1 cellular context compared by ENCODE assay signal in the genomic region with DNA sequence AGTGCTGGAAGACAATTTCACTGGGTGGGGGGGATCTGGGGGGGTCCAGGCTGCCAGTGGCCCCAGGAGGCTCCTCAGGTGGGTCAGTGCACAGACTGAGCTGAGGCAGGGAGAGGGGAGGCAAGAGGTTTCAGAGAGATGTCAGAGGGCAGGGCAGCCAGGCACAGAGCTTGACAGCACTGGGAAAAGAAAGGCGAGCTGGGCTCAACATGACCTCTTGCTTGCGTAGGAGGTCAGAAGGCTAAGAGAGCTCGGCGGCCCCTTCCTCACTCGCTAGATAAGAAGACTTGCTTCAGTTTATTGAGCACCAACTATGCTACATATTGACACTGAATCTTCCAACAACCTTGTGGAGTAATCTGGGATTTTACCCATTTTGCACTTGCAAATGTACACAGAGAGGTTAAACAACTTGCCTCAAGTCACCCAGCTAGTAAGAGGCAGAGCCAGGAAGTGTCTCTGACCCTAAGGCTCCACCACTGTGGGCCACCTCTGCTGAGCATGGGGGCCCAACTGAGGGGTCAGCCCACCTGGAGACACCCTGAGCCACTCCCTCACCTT.
TF ChIP-seq lines count a peak whose summit lies in the region.

No MANE protein-coding gene starts in this region.

TF ChIP-seq in GM12878, 131 proteins besides CTCF, POLR2A, EP300 and RAD21:
- TF ChIP-seq SIN3A (IDR thresholded peaks at IDR 0.05; ENCODE audit: low read depth, low read length) (no peak), POLR2AphosphoS2 (IDR thresholded peaks at IDR 0.05; ENCODE audit: low read depth, low read length) (no peak), NRF1 (conservative IDR thresholded peaks at IDR 0.05; ENCODE audit: low read depth, low read length) (no peak), CBX3 (IDR thresholded peaks at IDR 0.05; ENCODE audit: borderline replicate concordance, low read depth) (no peak), TBL1XR1 (IDR thresholded peaks at IDR 0.05; ENCODE audit: low read depth, low read length) (no peak), ZZZ3 (IDR thresholded peaks at IDR 0.05; ENCODE audit: control insufficient read depth, insufficient read length, low read depth) (no peak), CREB1 (IDR thresholded peaks at IDR 0.05; ENCODE audit: low read depth) (no peak), PML (IDR thresholded peaks at IDR 0.05; ENCODE audit: low read length) (no peak), TAF1 (IDR thresholded peaks at IDR 0.05; ENCODE audit: borderline replicate concordance, low read depth, low read length) (no peak), RAD51 (IDR thresholded peaks at IDR 0.05) (no peak), ASH2L (IDR thresholded peaks at IDR 0.05; ENCODE audit: borderline replicate concordance, low read depth) (no peak), CHD1 (IDR thresholded peaks at IDR 0.05; ENCODE audit: low read depth, low read length) (no peak), CBFB (IDR thresholded peaks at IDR 0.05; ENCODE audit: low read depth) (no peak), HDAC6 (IDR thresholded peaks at IDR 0.05; ENCODE audit: unreplicated experiment) (no peak), HDAC2 (IDR thresholded peaks at IDR 0.05) (no peak)
- TF ChIP-seq, protein P1, sequence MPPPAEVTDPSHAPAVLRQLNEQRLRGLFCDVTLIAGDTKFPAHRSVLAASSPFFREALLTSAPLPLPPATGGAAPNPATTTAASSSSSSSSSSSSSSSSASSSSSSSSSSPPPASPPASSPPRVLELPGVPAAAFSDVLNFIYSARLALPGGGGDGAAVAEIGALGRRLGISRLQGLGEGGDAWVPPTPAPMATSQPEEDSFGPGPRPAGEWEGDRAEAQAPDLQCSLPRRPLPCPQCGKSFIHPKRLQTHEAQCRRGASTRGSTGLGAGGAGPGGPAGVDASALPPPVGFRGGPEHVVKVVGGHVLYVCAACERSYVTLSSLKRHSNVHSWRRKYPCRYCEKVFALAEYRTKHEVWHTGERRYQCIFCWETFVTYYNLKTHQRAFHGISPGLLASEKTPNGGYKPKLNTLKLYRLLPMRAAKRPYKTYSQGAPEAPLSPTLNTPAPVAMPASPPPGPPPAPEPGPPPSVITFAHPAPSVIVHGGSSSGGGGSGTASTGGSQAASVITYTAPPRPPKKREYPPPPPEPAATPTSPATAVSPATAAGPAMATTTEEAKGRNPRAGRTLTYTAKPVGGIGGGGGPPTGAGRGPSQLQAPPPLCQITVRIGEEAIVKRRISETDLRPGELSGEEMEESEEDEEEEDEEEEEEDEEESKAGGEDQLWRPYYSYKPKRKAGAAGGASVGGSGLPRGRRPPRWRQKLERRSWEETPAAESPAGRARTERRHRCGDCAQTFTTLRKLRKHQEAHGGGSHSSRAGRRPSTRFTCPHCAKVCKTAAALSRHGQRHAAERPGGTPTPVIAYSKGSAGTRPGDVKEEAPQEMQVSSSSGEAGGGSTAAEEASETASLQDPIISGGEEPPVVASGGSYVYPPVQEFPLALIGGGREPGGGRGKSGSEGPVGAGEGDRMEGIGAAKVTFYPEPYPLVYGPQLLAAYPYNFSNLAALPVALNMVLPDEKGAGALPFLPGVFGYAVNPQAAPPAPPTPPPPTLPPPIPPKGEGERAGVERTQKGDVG (CRISPR knock-in tag; IDR thresholded peaks at IDR 0.05): no peak
- TF ChIP-seq, protein P2, sequence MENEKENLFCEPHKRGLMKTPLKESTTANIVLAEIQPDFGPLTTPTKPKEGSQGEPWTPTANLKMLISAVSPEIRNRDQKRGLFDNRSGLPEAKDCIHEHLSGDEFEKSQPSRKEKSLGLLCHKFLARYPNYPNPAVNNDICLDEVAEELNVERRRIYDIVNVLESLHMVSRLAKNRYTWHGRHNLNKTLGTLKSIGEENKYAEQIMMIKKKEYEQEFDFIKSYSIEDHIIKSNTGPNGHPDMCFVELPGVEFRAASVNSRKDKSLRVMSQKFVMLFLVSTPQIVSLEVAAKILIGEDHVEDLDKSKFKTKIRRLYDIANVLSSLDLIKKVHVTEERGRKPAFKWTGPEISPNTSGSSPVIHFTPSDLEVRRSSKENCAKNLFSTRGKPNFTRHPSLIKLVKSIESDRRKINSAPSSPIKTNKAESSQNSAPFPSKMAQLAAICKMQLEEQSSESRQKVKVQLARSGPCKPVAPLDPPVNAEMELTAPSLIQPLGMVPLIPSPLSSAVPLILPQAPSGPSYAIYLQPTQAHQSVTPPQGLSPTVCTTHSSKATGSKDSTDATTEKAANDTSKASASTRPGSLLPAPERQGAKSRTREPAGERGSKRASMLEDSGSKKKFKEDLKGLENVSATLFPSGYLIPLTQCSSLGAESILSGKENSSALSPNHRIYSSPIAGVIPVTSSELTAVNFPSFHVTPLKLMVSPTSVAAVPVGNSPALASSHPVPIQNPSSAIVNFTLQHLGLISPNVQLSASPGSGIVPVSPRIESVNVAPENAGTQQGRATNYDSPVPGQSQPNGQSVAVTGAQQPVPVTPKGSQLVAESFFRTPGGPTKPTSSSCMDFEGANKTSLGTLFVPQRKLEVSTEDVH (IDR thresholded peaks at IDR 0.05; ENCODE audit: low read depth, partially characterized antibody): no peak
- TF ChIP-seq, protein P3, sequence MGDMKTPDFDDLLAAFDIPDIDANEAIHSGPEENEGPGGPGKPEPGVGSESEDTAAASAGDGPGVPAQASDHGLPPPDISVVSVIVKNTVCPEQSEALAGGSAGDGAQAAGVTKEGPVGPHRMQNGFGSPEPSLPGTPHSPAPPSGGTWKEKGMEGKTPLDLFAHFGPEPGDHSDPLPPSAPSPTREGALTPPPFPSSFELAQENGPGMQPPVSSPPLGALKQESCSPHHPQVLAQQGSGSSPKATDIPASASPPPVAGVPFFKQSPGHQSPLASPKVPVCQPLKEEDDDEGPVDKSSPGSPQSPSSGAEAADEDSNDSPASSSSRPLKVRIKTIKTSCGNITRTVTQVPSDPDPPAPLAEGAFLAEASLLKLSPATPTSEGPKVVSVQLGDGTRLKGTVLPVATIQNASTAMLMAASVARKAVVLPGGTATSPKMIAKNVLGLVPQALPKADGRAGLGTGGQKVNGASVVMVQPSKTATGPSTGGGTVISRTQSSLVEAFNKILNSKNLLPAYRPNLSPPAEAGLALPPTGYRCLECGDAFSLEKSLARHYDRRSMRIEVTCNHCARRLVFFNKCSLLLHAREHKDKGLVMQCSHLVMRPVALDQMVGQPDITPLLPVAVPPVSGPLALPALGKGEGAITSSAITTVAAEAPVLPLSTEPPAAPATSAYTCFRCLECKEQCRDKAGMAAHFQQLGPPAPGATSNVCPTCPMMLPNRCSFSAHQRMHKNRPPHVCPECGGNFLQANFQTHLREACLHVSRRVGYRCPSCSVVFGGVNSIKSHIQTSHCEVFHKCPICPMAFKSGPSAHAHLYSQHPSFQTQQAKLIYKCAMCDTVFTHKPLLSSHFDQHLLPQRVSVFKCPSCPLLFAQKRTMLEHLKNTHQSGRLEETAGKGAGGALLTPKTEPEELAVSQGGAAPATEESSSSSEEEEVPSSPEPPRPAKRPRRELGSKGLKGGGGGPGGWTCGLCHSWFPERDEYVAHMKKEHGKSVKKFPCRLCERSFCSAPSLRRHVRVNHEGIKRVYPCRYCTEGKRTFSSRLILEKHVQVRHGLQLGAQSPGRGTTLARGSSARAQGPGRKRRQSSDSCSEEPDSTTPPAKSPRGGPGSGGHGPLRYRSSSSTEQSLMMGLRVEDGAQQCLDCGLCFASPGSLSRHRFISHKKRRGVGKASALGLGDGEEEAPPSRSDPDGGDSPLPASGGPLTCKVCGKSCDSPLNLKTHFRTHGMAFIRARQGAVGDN (IDR thresholded peaks at IDR 0.05): no peak
- TF ChIP-seq, protein P4, sequence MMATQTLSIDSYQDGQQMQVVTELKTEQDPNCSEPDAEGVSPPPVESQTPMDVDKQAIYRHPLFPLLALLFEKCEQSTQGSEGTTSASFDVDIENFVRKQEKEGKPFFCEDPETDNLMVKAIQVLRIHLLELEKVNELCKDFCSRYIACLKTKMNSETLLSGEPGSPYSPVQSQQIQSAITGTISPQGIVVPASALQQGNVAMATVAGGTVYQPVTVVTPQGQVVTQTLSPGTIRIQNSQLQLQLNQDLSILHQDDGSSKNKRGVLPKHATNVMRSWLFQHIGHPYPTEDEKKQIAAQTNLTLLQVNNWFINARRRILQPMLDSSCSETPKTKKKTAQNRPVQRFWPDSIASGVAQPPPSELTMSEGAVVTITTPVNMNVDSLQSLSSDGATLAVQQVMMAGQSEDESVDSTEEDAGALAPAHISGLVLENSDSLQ (IDR thresholded peaks at IDR 0.05): no peak
- TF ChIP-seq, protein P5, sequence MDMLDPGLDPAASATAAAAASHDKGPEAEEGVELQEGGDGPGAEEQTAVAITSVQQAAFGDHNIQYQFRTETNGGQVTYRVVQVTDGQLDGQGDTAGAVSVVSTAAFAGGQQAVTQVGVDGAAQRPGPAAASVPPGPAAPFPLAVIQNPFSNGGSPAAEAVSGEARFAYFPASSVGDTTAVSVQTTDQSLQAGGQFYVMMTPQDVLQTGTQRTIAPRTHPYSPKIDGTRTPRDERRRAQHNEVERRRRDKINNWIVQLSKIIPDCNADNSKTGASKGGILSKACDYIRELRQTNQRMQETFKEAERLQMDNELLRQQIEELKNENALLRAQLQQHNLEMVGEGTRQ (IDR thresholded peaks at IDR 0.05; ENCODE audit: borderline replicate concordance, low read depth, low read length): no peak
